1 cellular context compared by ENCODE assay signal in the genomic region with DNA sequence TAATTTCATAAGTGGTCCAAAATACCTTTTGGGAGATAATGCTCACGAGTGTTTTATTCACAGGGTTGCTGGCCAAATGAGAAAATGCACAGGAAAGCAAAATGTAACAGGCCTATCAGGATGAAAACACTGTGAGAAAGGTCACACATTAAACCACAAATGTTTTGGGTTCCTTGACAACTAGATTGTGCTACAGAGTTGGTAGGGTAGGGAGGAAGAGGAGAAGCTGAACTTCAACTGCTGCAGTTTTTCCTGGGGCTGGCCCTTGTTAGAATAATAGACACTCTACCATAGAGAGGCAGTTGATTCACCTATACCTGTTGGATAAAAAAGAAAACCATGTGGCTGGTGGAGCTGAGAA.
TF ChIP-seq lines count a peak whose summit lies in the region.

No MANE protein-coding gene starts in this region.

TF ChIP-seq in HepG2, 621 proteins besides CTCF, POLR2A, EP300 and RAD21 (continued from another document):
- TF ChIP-seq, protein P1, sequence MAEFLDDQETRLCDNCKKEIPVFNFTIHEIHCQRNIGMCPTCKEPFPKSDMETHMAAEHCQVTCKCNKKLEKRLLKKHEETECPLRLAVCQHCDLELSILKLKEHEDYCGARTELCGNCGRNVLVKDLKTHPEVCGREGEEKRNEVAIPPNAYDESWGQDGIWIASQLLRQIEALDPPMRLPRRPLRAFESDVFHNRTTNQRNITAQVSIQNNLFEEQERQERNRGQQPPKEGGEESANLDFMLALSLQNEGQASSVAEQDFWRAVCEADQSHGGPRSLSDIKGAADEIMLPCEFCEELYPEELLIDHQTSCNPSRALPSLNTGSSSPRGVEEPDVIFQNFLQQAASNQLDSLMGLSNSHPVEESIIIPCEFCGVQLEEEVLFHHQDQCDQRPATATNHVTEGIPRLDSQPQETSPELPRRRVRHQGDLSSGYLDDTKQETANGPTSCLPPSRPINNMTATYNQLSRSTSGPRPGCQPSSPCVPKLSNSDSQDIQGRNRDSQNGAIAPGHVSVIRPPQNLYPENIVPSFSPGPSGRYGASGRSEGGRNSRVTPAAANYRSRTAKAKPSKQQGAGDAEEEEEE (CRISPR knock-in tag; IDR thresholded peaks at IDR 0.05; ENCODE audit: borderline replicate concordance) = no peak
- TF ChIP-seq ZNF737 (CRISPR knock-in tag; IDR thresholded peaks at IDR 0.05; ENCODE audit: borderline replicate concordance) = no peak
- TF ChIP-seq MAFK (conservative IDR thresholded peaks at IDR 0.05 in 1 of 2, IDR thresholded peaks at IDR 0.05 in 1 of 2; ENCODE audit: low read length in 2 of 2) = peak in 1 of 2 experiments; percentile 38; a peak in 2 of 4 replicates
- TF ChIP-seq SAP130 (CRISPR knock-in tag; IDR thresholded peaks at IDR 0.05; ENCODE audit: low read depth) = 0 out of 2 replicates have a peak, but pooled peaks have one; percentile 2
- TF ChIP-seq, protein P2, sequence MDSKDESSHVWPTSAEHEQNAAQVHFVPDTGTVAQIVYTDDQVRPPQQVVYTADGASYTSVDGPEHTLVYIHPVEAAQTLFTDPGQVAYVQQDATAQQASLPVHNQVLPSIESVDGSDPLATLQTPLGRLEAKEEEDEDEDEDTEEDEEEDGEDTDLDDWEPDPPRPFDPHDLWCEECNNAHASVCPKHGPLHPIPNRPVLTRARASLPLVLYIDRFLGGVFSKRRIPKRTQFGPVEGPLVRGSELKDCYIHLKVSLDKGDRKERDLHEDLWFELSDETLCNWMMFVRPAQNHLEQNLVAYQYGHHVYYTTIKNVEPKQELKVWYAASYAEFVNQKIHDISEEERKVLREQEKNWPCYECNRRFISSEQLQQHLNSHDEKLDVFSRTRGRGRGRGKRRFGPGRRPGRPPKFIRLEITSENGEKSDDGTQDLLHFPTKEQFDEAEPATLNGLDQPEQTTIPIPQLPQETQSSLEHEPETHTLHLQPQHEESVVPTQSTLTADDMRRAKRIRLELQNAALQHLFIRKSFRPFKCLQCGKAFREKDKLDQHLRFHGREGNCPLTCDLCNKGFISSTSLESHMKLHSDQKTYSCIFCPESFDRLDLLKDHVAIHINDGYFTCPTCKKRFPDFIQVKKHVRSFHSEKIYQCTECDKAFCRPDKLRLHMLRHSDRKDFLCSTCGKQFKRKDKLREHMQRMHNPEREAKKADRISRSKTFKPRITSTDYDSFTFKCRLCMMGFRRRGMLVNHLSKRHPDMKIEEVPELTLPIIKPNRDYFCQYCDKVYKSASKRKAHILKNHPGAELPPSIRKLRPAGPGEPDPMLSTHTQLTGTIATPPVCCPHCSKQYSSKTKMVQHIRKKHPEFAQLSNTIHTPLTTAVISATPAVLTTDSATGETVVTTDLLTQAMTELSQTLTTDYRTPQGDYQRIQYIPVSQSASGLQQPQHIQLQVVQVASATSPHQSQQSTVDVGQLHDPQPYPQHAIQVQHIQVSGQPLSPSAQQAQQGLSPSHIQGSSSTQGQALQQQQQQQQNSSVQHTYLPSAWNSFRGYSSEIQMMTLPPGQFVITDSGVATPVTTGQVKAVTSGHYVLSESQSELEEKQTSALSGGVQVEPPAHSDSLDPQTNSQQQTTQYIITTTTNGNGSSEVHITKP (CRISPR knock-in tag; IDR thresholded peaks at IDR 0.05; ENCODE audit: low read depth) = no peak
- TF ChIP-seq CBFB (CRISPR knock-in tag; IDR thresholded peaks at IDR 0.05) = no peak
- TF ChIP-seq, protein P3, sequence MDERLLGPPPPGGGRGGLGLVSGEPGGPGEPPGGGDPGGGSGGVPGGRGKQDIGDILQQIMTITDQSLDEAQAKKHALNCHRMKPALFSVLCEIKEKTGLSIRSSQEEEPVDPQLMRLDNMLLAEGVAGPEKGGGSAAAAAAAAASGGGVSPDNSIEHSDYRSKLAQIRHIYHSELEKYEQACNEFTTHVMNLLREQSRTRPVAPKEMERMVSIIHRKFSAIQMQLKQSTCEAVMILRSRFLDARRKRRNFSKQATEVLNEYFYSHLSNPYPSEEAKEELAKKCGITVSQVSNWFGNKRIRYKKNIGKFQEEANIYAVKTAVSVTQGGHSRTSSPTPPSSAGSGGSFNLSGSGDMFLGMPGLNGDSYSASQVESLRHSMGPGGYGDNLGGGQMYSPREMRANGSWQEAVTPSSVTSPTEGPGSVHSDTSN (CRISPR knock-in tag; IDR thresholded peaks at IDR 0.05) = no peak
- TF ChIP-seq ADNP (CRISPR knock-in tag; IDR thresholded peaks at IDR 0.05) = no peak
- TF ChIP-seq RELA (CRISPR knock-in tag; IDR thresholded peaks at IDR 0.05) = no peak
- TF ChIP-seq, protein P4, sequence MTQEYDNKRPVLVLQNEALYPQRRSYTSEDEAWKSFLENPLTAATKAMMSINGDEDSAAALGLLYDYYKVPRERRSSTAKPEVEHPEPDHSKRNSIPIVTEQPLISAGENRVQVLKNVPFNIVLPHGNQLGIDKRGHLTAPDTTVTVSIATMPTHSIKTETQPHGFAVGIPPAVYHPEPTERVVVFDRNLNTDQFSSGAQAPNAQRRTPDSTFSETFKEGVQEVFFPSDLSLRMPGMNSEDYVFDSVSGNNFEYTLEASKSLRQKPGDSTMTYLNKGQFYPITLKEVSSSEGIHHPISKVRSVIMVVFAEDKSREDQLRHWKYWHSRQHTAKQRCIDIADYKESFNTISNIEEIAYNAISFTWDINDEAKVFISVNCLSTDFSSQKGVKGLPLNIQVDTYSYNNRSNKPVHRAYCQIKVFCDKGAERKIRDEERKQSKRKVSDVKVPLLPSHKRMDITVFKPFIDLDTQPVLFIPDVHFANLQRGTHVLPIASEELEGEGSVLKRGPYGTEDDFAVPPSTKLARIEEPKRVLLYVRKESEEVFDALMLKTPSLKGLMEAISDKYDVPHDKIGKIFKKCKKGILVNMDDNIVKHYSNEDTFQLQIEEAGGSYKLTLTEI (CRISPR knock-in tag; conservative IDR thresholded peaks at IDR 0.05) = no peak
- no peak for TF ChIP-seq ZNF383 (CRISPR knock-in tag; IDR thresholded peaks at IDR 0.05; ENCODE audit: borderline replicate concordance)
- TF ChIP-seq IRF2 (CRISPR knock-in tag; IDR thresholded peaks at IDR 0.05) = no peak
- TF ChIP-seq, protein P5, sequence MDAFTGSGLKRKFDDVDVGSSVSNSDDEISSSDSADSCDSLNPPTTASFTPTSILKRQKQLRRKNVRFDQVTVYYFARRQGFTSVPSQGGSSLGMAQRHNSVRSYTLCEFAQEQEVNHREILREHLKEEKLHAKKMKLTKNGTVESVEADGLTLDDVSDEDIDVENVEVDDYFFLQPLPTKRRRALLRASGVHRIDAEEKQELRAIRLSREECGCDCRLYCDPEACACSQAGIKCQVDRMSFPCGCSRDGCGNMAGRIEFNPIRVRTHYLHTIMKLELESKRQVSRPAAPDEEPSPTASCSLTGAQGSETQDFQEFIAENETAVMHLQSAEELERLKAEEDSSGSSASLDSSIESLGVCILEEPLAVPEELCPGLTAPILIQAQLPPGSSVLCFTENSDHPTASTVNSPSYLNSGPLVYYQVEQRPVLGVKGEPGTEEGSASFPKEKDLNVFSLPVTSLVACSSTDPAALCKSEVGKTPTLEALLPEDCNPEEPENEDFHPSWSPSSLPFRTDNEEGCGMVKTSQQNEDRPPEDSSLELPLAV (CRISPR knock-in tag; conservative IDR thresholded peaks at IDR 0.05; ENCODE audit: low read depth) = no peak
- no peak for TF ChIP-seq NFKB2 (CRISPR knock-in tag; IDR thresholded peaks at IDR 0.05; ENCODE audit: borderline replicate concordance)
- no peak for TF ChIP-seq ZNF550 (CRISPR knock-in tag; IDR thresholded peaks at IDR 0.05; ENCODE audit: borderline replicate concordance)
